9 cellular contexts compared by ENCODE assay signal in genomic region chr13:26052136-26052736, GRCh38. TPM values are rescaled to one million over a fixed set of nuclear protein-coding genes. Genes with fewer than 3 reads are reported as not detected.
DNase-seq lines count a peak whose midpoint lies in the region; ATAC-seq and TF ChIP-seq lines count a peak whose summit lies in the region.
"Had no signal": no experiment of that assay in that cellular context is flagged by ENCODE, and none has a peak within 500 bp of the region (broad histone marks: within the 10 kb centered on the region; RNA-seq: fewer than 3 reads in every experiment).

No MANE protein-coding gene starts in this region.

- H3K4me3 ChIP-seq in kidney epithelial cell (ENCODE audit: low read depth, low read length) (peak overlapping the region; percentile 92), suprapubic skin (peak overlapping the region; percentile 49)

- WGBS in suprapubic skin: 30% methylated on average over 15 of the region's 18 CpGs

- peaks cover 28% of the 10 kb centered on the region for H3K27me3 Mint-ChIP-seq in activated CD4-positive, alpha-beta T cell treated with anti-CD3 and anti-CD28 coated beads for 36 hours
- peaks cover 69% of the 10 kb centered on the region for H3K27me3 Mint-ChIP-seq in activated T-helper 2 cell treated with anti-CD3 and anti-CD28 coated beads, Interferon-gamma antibody, Interleukin-2, Interleukin-4, amounts not matched to agents 10 μg/mL and 5 μg/mL and 100 μg/mL, durations not matched to agents 14 hours and 24 hours and 36 hours (ENCODE audit: low read depth)

- POLR2A ChIA-PET in activated CD4-positive, alpha-beta T cell treated with anti-CD3 and anti-CD28 coated beads for 36 hours (lab: Charles Lee): no interaction called here

- peak overlapping the region; percentile 34 for H3K4me3 Mint-ChIP-seq in activated CD4-positive, alpha-beta T cell treated with anti-CD3 and anti-CD28 coated beads for 36 hours
- H3K4me3 Mint-ChIP-seq in activated T-helper 2 cell treated with anti-CD3 and anti-CD28 coated beads, Interferon-gamma antibody, Interleukin-2, Interleukin-4, amounts not matched to agents 10 μg/mL and 5 μg/mL and 100 μg/mL, durations not matched to agents 14 hours and 24 hours and 36 hours (ENCODE audit: low read depth): peak overlapping the region; percentile 52

- no peaks in the 10 kb centered on the region for H3K36me3 Mint-ChIP-seq in activated CD4-positive, alpha-beta T cell treated with anti-CD3 and anti-CD28 coated beads for 36 hours (ENCODE audit: low read depth)
- no peaks in the 10 kb centered on the region for H3K36me3 Mint-ChIP-seq in activated T-helper 2 cell treated with anti-CD3 and anti-CD28 coated beads, Interferon-gamma antibody, Interleukin-2, Interleukin-4, amounts not matched to agents 10 μg/mL and 5 μg/mL and 100 μg/mL, durations not matched to agents 14 hours and 24 hours and 36 hours (ENCODE audit: low read depth)

- intact Hi-C loops in activated CD4-positive, alpha-beta T cell treated with anti-CD3 and anti-CD28 coated beads for 36 hours (cut with DNase I, micrococcal nuclease): no loop called here
- intact Hi-C loops in activated T-helper 2 cell treated with anti-CD3 and anti-CD28 coated beads, Interferon-gamma antibody, Interleukin-2, Interleukin-4, amounts not matched to agents 10 μg/mL and 5 μg/mL and 100 μg/mL, durations not matched to agents 14 hours and 24 hours and 36 hours (cut with micrococcal nuclease): loop anchor here (5.0 kb wide), 1 partner anchor 135 kb away; no protein-coding TSS in a partner anchor

- H3K4me1 Mint-ChIP-seq in activated CD4-positive, alpha-beta T cell treated with anti-CD3 and anti-CD28 coated beads for 36 hours: peaks cover 17% of the 10 kb centered on the region
- H3K4me1 Mint-ChIP-seq in activated T-helper 2 cell treated with anti-CD3 and anti-CD28 coated beads, Interferon-gamma antibody, Interleukin-2, Interleukin-4, amounts not matched to agents 10 μg/mL and 5 μg/mL and 100 μg/mL, durations not matched to agents 14 hours and 24 hours and 36 hours (ENCODE audit: low read depth): peaks cover 19% of the 10 kb centered on the region

- DNase-seq in activated CD4-positive, alpha-beta T cell treated with anti-CD3 and anti-CD28 coated beads for 36 hours: no peak
- DNase-seq in activated CD4-positive, alpha-beta T cell treated with anti-CD3 and anti-CD28 coated beads, Interleukin-2, amount 50 U/mL, for 4 hours: no peak
- no peak for DNase-seq in activated T-helper 2 cell treated with anti-CD3 and anti-CD28 coated beads, Interferon-gamma antibody, Interleukin-2, Interleukin-4, amounts not matched to agents 10 μg/mL and 5 μg/mL and 100 μg/mL, durations not matched to agents 14 hours and 24 hours and 36 hours (ENCODE audit: low spot score)
- no peak for DNase-seq in kidney epithelial cell (ENCODE audit: low read depth)
- DNase-seq in suprapubic skin (ENCODE audit: low spot score in 2 of 2): no peak
- no peak for DNase-seq in HuH-7.5 (ENCODE audit: low spot score)
- no peak for DNase-seq in stimulated activated CD8-positive, alpha-beta memory T cell treated with anti-CD3 and anti-CD28 coated beads, Interleukin-4, amount 100 ng/mL, for 48 hours

- no peak for ATAC-seq in activated CD4-positive, alpha-beta T cell treated with anti-CD3 and anti-CD28 coated beads for 36 hours
- no peak for ATAC-seq in HG02970 (IDR thresholded peaks at IDR 0.05; ENCODE audit: low FRiP score, unreplicated experiment)
- ATAC-seq: HCT116 had no signal

- TF ChIP-seq CTCF in kidney epithelial cell (IDR thresholded peaks at IDR 0.05; ENCODE audit: insufficient read depth, low read length, poor library complexity, severe bottlenecking) (peak; percentile 3), suprapubic skin (IDR thresholded peaks at IDR 0.05) (no peak)

- no peaks in the 10 kb centered on the region for H3K9me3 ChIP-seq in suprapubic skin

- H3K36me3 ChIP-seq in kidney epithelial cell (ENCODE audit: control insufficient read depth, insufficient read depth, low read length) (peaks cover 1% of the 10 kb centered on the region), suprapubic skin (no peaks in the 10 kb centered on the region)

- no peak overlapping the region for H3K27ac ChIP-seq in suprapubic skin

- H3K27me3 ChIP-seq in kidney epithelial cell (ENCODE audit: control insufficient read depth, insufficient read depth, low read length) (no peaks in the 10 kb centered on the region), suprapubic skin (peaks cover 70% of the 10 kb centered on the region)

- H3K4me1 ChIP-seq in suprapubic skin: peaks cover 34% of the 10 kb centered on the region

- H3K27ac Mint-ChIP-seq in activated CD4-positive, alpha-beta T cell treated with anti-CD3 and anti-CD28 coated beads for 36 hours: no peak overlapping the region
- no peak overlapping the region for H3K27ac Mint-ChIP-seq in activated T-helper 2 cell treated with anti-CD3 and anti-CD28 coated beads, Interferon-gamma antibody, Interleukin-2, Interleukin-4, amounts not matched to agents 10 μg/mL and 5 μg/mL and 100 μg/mL, durations not matched to agents 14 hours and 24 hours and 36 hours

- TF ChIP-seq EP300 in suprapubic skin (IDR thresholded peaks at IDR 0.05): no peak

- H3K9me3 Mint-ChIP-seq in activated CD4-positive, alpha-beta T cell treated with anti-CD3 and anti-CD28 coated beads for 36 hours (ENCODE audit: low read depth): no peaks in the 10 kb centered on the region
- no peaks in the 10 kb centered on the region for H3K9me3 Mint-ChIP-seq in activated T-helper 2 cell treated with anti-CD3 and anti-CD28 coated beads, Interferon-gamma antibody, Interleukin-2, Interleukin-4, amounts not matched to agents 10 μg/mL and 5 μg/mL and 100 μg/mL, durations not matched to agents 14 hours and 24 hours and 36 hours

- CTCF ChIA-PET in activated CD4-positive, alpha-beta T cell treated with anti-CD3 and anti-CD28 coated beads for 36 hours (lab: Charles Lee): interaction anchor here (0.6 to 1.2 kb wide), 3 partner anchors 180 to 472 kb away, joined by 3 read pairs; no protein-coding TSS in a partner anchor

- no peak for TF ChIP-seq POLR2A in suprapubic skin (IDR thresholded peaks at IDR 0.05)

RNA-seq across cellular contexts. Expression of gene SHISA2, which starts 0.4 kb away (rescaled TPM):
- under 1 TPM in 1 of 2 experiments, not detected in 1; 0.07 TPM for total RNA-seq in activated CD4-positive, alpha-beta T cell treated with anti-CD3 and anti-CD28 coated beads for 36 hours
- 0.07 and 0.14 TPM in 2 replicates for total RNA-seq in activated T-helper 2 cell treated with anti-CD3 and anti-CD28 coated beads, Interferon-gamma antibody, Interleukin-2, Interleukin-4, amounts not matched to agents 10 μg/mL and 5 μg/mL and 100 μg/mL, durations not matched to agents 14 hours and 24 hours and 36 hours
- total RNA-seq in kidney epithelial cell (89.5 and 105 TPM in 2 replicates), suprapubic skin (1 to 10 TPM; 1.6 to 8.9 (median 2.4) TPM)
